ENCODE assay signal across 1 cellular context in the genomic region with DNA sequence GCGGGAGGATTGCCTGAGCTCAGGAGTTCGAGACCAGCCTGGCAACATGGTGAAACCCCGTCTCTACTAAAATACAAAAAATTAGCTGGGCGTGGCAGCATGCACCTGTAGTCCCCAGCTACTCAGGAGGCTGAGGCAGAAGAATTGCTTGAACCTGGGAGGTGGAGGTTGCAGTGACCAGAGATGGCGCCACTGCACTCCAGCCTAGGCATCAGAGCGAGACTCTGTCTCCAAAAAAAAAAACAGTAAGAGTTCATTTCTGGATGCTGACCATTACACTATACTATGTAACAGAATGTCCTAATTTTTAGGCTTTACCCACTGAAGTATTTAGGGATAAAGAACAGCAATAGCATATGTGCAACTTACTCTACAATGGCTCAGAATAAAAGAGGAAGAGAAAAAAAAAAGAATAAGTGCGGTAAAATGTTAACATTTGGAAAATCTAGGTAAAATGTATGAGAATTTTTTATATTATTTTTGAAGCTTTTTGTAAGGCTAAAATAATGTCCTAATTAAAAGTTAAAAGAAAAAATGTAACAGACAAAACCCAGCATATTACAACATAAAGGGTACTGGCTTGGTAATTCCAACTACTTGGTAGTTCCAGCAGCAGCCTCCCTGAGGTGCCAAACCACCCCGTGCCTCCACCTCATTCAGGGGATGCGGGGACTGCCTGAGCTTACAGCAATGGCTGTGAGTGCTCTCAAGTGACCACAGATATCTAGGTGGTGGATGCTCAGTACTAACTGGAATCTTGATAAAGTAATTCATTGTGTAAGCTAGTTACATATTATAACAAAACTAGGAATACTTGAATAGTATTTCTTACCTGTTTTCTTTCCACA.
TF ChIP-seq lines count a peak whose summit lies in the region.

No MANE protein-coding gene starts in this region.

TF ChIP-seq in HCT116, 20 proteins besides CTCF, POLR2A, EP300 and RAD21:
- TF ChIP-seq JUND (IDR thresholded peaks at IDR 0.05) (no peak), FOSL1 (IDR thresholded peaks at IDR 0.05; ENCODE audit: low read depth) (no peak), ZFX (IDR thresholded peaks at IDR 0.05) (no peak), EZH2 (IDR thresholded peaks at IDR 0.05) (no peak), EGR1 (IDR thresholded peaks at IDR 0.05; ENCODE audit: low read depth) (no peak), TCF7L2 (IDR thresholded peaks at IDR 0.05; ENCODE audit: borderline replicate concordance, extremely low read depth, insufficient read depth, insufficient read length) (no peak), ELF1 (IDR thresholded peaks at IDR 0.05; ENCODE audit: borderline replicate concordance, low read depth) (no peak), CBX3 (IDR thresholded peaks at IDR 0.05; ENCODE audit: low read depth) (no peak), EZH2phosphoT487 (IDR thresholded peaks at IDR 0.05; ENCODE audit: borderline replicate concordance) (no peak), CEBPB (IDR thresholded peaks at IDR 0.05; ENCODE audit: low read depth) (no peak), POLR2AphosphoS5 (IDR thresholded peaks at IDR 0.05; ENCODE audit: low read depth, low read length) (no peak), SIN3A (IDR thresholded peaks at IDR 0.05; ENCODE audit: low read depth) (no peak)
- TF ChIP-seq, protein P1, sequence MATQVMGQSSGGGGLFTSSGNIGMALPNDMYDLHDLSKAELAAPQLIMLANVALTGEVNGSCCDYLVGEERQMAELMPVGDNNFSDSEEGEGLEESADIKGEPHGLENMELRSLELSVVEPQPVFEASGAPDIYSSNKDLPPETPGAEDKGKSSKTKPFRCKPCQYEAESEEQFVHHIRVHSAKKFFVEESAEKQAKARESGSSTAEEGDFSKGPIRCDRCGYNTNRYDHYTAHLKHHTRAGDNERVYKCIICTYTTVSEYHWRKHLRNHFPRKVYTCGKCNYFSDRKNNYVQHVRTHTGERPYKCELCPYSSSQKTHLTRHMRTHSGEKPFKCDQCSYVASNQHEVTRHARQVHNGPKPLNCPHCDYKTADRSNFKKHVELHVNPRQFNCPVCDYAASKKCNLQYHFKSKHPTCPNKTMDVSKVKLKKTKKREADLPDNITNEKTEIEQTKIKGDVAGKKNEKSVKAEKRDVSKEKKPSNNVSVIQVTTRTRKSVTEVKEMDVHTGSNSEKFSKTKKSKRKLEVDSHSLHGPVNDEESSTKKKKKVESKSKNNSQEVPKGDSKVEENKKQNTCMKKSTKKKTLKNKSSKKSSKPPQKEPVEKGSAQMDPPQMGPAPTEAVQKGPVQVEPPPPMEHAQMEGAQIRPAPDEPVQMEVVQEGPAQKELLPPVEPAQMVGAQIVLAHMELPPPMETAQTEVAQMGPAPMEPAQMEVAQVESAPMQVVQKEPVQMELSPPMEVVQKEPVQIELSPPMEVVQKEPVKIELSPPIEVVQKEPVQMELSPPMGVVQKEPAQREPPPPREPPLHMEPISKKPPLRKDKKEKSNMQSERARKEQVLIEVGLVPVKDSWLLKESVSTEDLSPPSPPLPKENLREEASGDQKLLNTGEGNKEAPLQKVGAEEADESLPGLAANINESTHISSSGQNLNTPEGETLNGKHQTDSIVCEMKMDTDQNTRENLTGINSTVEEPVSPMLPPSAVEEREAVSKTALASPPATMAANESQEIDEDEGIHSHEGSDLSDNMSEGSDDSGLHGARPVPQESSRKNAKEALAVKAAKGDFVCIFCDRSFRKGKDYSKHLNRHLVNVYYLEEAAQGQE (IDR thresholded peaks at IDR 0.05; ENCODE audit: low read depth): no peak
- TF ChIP-seq, protein P2, sequence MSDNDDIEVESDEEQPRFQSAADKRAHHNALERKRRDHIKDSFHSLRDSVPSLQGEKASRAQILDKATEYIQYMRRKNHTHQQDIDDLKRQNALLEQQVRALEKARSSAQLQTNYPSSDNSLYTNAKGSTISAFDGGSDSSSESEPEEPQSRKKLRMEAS (IDR thresholded peaks at IDR 0.05): no peak
- TF ChIP-seq, protein P3, sequence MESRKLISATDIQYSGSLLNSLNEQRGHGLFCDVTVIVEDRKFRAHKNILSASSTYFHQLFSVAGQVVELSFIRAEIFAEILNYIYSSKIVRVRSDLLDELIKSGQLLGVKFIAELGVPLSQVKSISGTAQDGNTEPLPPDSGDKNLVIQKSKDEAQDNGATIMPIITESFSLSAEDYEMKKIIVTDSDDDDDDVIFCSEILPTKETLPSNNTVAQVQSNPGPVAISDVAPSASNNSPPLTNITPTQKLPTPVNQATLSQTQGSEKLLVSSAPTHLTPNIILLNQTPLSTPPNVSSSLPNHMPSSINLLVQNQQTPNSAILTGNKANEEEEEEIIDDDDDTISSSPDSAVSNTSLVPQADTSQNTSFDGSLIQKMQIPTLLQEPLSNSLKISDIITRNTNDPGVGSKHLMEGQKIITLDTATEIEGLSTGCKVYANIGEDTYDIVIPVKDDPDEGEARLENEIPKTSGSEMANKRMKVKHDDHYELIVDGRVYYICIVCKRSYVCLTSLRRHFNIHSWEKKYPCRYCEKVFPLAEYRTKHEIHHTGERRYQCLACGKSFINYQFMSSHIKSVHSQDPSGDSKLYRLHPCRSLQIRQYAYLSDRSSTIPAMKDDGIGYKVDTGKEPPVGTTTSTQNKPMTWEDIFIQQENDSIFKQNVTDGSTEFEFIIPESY (IDR thresholded peaks at IDR 0.05; ENCODE audit: extremely low read depth, insufficient replicate concordance, low read length): no peak
